1 cellular context compared by ENCODE assay signal in genomic region chr5:96074460-96075254, GRCh38.
TF ChIP-seq lines count a peak whose summit lies in the region.

No MANE protein-coding gene starts in this region.

TF ChIP-seq in A549, 52 proteins besides CTCF, POLR2A, EP300 and RAD21 (continued from another document):
- TF ChIP-seq HES2 (IDR thresholded peaks at IDR 0.05) (no peak), CBX2 (IDR thresholded peaks at IDR 0.05; ENCODE audit: borderline replicate concordance, low read depth) (no peak), ESRRA (IDR thresholded peaks at IDR 0.05; ENCODE audit: borderline replicate concordance, low read length) (no peak), EHMT2 (IDR thresholded peaks at IDR 0.05; ENCODE audit: low read depth) (no peak), HEYL (CRISPR knock-in tag; IDR thresholded peaks at IDR 0.05) (no peak), SMC3 (IDR thresholded peaks at IDR 0.05) (no peak), POLR2AphosphoS2 (conservative IDR thresholded peaks at IDR 0.05; ENCODE audit: low read length) (no peak), EHF (CRISPR knock-in tag; IDR thresholded peaks at IDR 0.05) (no peak), HOXB5 (CRISPR knock-in tag; IDR thresholded peaks at IDR 0.05) (no peak), ZC3H11A (IDR thresholded peaks at IDR 0.05) (no peak), JUNB (IDR thresholded peaks at IDR 0.05) (no peak), NFE2L2 (conservative IDR thresholded peaks at IDR 0.05; ENCODE audit: low read length) (no peak), ZSCAN20 (CRISPR knock-in tag; IDR thresholded peaks at IDR 0.05) (no peak), MYC (IDR thresholded peaks at IDR 0.05; ENCODE audit: borderline replicate concordance, low read length) (no peak), ATOH8 (CRISPR knock-in tag; IDR thresholded peaks at IDR 0.05; ENCODE audit: low read depth) (no peak)
